8 cellular contexts compared by ENCODE assay signal in the genomic region with DNA sequence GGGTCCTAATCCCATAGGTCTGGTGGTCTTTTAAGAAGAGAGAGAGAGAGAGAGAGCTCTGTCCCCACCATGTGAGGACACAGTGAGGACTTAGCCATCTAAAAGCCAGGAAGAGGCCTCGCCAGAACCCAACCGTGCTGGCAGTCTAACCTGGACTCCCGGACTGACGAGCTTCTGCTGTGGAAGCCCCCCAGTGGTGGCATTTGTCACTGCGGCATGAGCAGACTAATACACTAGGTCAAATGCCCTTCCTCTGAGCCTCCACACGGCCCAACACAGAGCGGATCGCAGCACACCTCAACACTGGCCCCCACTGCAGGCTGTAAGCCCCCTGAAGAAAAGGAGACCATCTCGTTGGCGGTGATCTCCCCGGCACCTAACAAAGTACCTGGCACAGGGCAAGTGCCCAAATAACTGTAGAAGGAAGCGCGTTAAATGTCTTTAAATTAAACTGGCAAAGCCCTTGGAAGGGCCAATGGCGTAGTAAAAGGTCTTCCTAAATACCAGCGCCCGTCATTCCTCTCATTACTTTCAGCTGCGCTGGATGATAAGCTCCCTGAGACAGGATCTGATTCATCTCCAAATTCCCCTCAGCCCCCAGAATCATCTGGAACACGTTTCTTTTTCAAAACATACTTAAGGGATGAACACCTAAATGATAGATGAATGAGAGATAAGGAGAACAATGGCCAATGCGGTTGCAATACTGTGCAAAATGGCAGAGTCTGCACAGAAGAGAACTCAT.
DNase-seq lines count a peak whose midpoint lies in the region; ATAC-seq, FAIRE-seq and TF ChIP-seq lines count a peak whose summit lies in the region.

No MANE protein-coding gene starts in this region.

- DNase-seq in A673 (ENCODE audit: low spot score) (peak; percentile 82), GM13976 (ENCODE audit: low spot score) (peak; percentile 73), activated B cell treated with CpG ODN at 0.5 μM for 24 hours (no peak), HepG2 (ENCODE audit: low spot score) (peak; percentile 70)
- peak; percentile 55 to 59 for DNase-seq in central memory CD8-positive, alpha-beta T cell (ENCODE audit: low spot score in 2 of 2)
- DNase-seq in stimulated activated CD4-positive, alpha-beta T cell treated with anti-CD3 and anti-CD28 coated beads, TNF-alpha, amount 100 ng/mL, for 1 hour (ENCODE audit: low read depth in 3 of 3, low spot score in 1 of 3), result peak in 2 of 3 donors; percentile 44 to 67

- H4K20me1 ChIP-seq in HepG2 (ENCODE audit: insufficient read depth, low read length), result no peaks in the 10 kb centered on the region

- in situ Hi-C loops in GM13976 (cut with MboI; ENCODE audit: low sequenced_read_pairs, unreplicated experiment), result no loop called here
- in situ Hi-C loops in HepG2 (cut with HindIII; ENCODE audit: extremely low pct_ligation_motif_present, low pct_unique_long_range_greater_than_20kb), result no loop called here

- POLR2A ChIA-PET in A673 (lab: Charles Lee; ENCODE audit: low non-redundant PET) (interaction anchor here (0.5 kb wide), 1 partner anchor 1204 kb away, joined by 3 read pairs; a partner anchor contains a TSS), activated B cell treated with CpG ODN at 0.5 μM for 24 hours (lab: Charles Lee) (no interaction called here), HepG2 (lab: Yijun Ruan, JAX) (interaction anchor here (1.0 kb wide), 1 partner anchor 38 kb away, joined by 5 read pairs; no protein-coding TSS in a partner anchor)

- ATAC-seq in activated B cell treated with CpG ODN at 0.5 μM for 24 hours (ENCODE audit: low read depth) (peak; percentile 40), HepG2 (peak; percentile 99), HG03108 (IDR thresholded peaks at IDR 0.05; ENCODE audit: unreplicated experiment) (no peak)
- ATAC-seq in central memory CD8-positive, alpha-beta T cell (replicated peaks; ENCODE audit: extremely low read depth, poor library complexity, severe bottlenecking), result peak; percentile 94

- BruUV-seq in A673 (replicated peaks; lab: Mats Ljungman, UMichigan), result no TSS peak
- BruUV-seq in HepG2 (replicated peaks; lab: Mats Ljungman, UMichigan), result no TSS peak

- 59% methylated on average over 14 of the region's 19 CpGs for WGBS in HepG2 (ENCODE audit: low lambda C conversion rate)

- H3K4me1 Mint-ChIP-seq in activated B cell treated with CpG ODN at 0.5 μM for 24 hours, result no peaks in the 10 kb centered on the region
- peaks cover 24% of the 10 kb centered on the region for H3K4me1 Mint-ChIP-seq in central memory CD8-positive, alpha-beta T cell

- CTCF ChIA-PET in A673 (lab: Charles Lee), result interaction anchor here (0.6 to 1.7 kb wide), 10 partner anchors 16 to 197 kb away, joined by 3 to 13 read pairs (median 4); a partner anchor contains a TSS
- CTCF ChIA-PET in activated B cell treated with CpG ODN at 0.5 μM for 24 hours (lab: Charles Lee), result interaction anchor here (1.1 kb wide), 1 partner anchor 9 kb away, joined by 3 read pairs; no protein-coding TSS in a partner anchor
- CTCF ChIA-PET in HepG2 (lab: Yijun Ruan, JAX; ENCODE audit: low intra/inter-chr PET ratio, low total read pairs), result interaction anchor here (1.3 to 1.7 kb wide), 2 partner anchors 32 to 40 kb away, joined by 3 to 19 read pairs; no protein-coding TSS in a partner anchor

- H3K27ac Mint-ChIP-seq in activated B cell treated with CpG ODN at 0.5 μM for 24 hours, result no peak overlapping the region
- H3K27ac Mint-ChIP-seq in central memory CD8-positive, alpha-beta T cell (ENCODE audit: low read depth), result peak overlapping the region; percentile 45

- no peaks in the 10 kb centered on the region for H3K9me3 ChIP-seq in A673 (ENCODE audit: low read depth, low read length, poor library complexity, severe bottlenecking)
- H3K9me3 ChIP-seq in HepG2 (ENCODE audit: low read length), result no peaks in the 10 kb centered on the region

- peak; percentile 73 for TF ChIP-seq RAD21 in HepG2 (CRISPR knock-in tag; IDR thresholded peaks at IDR 0.05)

- H3K36me3 ChIP-seq in A673 (ENCODE audit: insufficient read depth, low read length, poor library complexity, severe bottlenecking), result peaks cover 11% of the 10 kb centered on the region
- H3K36me3 ChIP-seq in HepG2 (replicated peaks in 1 of 2; ENCODE audit: control insufficient read depth in 1 of 2, insufficient read depth in 2 of 2, low read length in 2 of 2), result peaks cover 1 to 5% of the 10 kb centered on the region in 2 experiments; a peak in 2 of 5 replicates

- H3K27ac ChIP-seq in A673 (ENCODE audit: low read depth, low read length, poor library complexity, severe bottlenecking), result peak overlapping the region; percentile 21
- H3K27ac ChIP-seq in HepG2 (ENCODE audit: extremely low read length, insufficient read depth, low read length), result no peak overlapping the region

- H3K4me1 ChIP-seq in A673 (ENCODE audit: insufficient read depth, low read length, poor library complexity, severe bottlenecking) (peaks cover 5% of the 10 kb centered on the region), HepG2 (ENCODE audit: insufficient read depth, low read length) (peaks cover 19% of the 10 kb centered on the region)

- peak; percentile 83 for FAIRE-seq in HepG2 (lab: Jason Lieb, UNC)

- no peak overlapping the region for H3K4me2 ChIP-seq in HepG2 (ENCODE audit: low read depth, low read length)

- H3K36me3 Mint-ChIP-seq in activated B cell treated with CpG ODN at 0.5 μM for 24 hours (ENCODE audit: low read depth), result no peaks in the 10 kb centered on the region
- peaks cover 13% of the 10 kb centered on the region for H3K36me3 Mint-ChIP-seq in central memory CD8-positive, alpha-beta T cell (ENCODE audit: insufficient read depth)

- TF ChIP-seq EP300 in HepG2 (IDR thresholded peaks at IDR 0.05; ENCODE audit: low read depth in 2 of 2, low read length in 2 of 2) (no peak), HepG2 (CRISPR knock-in tag; IDR thresholded peaks at IDR 0.05; ENCODE audit: borderline replicate concordance) (no peak)

- H3K79me2 ChIP-seq in HepG2 (ENCODE audit: insufficient read depth, low read length), result no peaks in the 10 kb centered on the region

- no peak overlapping the region for H3K4me3 Mint-ChIP-seq in activated B cell treated with CpG ODN at 0.5 μM for 24 hours
- no peak overlapping the region for H3K4me3 Mint-ChIP-seq in central memory CD8-positive, alpha-beta T cell

- H3K9me3 Mint-ChIP-seq in activated B cell treated with CpG ODN at 0.5 μM for 24 hours, result no peaks in the 10 kb centered on the region
- no peaks in the 10 kb centered on the region for H3K9me3 Mint-ChIP-seq in central memory CD8-positive, alpha-beta T cell

- no peak overlapping the region for H3K9ac ChIP-seq in HepG2 (ENCODE audit: insufficient read depth, low read depth, low read length)

- TF ChIP-seq CTCF in A673 (conservative IDR thresholded peaks at IDR 0.05; ENCODE audit: low read depth, low read length) (peak; percentile 82), GM13976 (IDR thresholded peaks at IDR 0.05; ENCODE audit: borderline replicate concordance, control extremely low read depth, extremely low read depth, insufficient read depth, missing control alignments) (peak; percentile 42), LNCAP (IDR thresholded peaks at IDR 0.05) (peak; percentile 56), activated B cell treated with CpG ODN at 0.5 μM for 24 hours (IDR thresholded peaks at IDR 0.05) (no peak), HepG2 (CRISPR knock-in tag; IDR thresholded peaks at IDR 0.05) (peak; percentile 84)

- H3K4me3 ChIP-seq in A673 (ENCODE audit: low read depth, low read length, poor library complexity, severe bottlenecking) (no peak overlapping the region), HepG2 (replicated peaks in 1 of 3; ENCODE audit: insufficient read depth in 1 of 3, low read depth in 2 of 3, low read length in 3 of 3) (no peak overlapping the region)

- H3K27me3 Mint-ChIP-seq in activated B cell treated with CpG ODN at 0.5 μM for 24 hours, result no peaks in the 10 kb centered on the region
- no peaks in the 10 kb centered on the region for H3K27me3 Mint-ChIP-seq in central memory CD8-positive, alpha-beta T cell

- no peak for TF ChIP-seq POLR2A in HepG2 (IDR thresholded peaks at IDR 0.05; ENCODE audit: insufficient read depth in 1 of 2, low read depth in 2 of 2, low read length in 2 of 2)

- H2AFZ ChIP-seq in HepG2 (ENCODE audit: low read length), result no peak overlapping the region

- H3K27me3 ChIP-seq in A673 (replicated peaks; ENCODE audit: insufficient read depth, low read depth, low read length, poor library complexity), result no peaks in the 10 kb centered on the region
- H3K27me3 ChIP-seq in HepG2 (ENCODE audit: control insufficient read depth in 1 of 2, insufficient read depth in 2 of 2, low read length in 2 of 2), result no peaks in the 10 kb centered on the region

- intact Hi-C loops in A673 (cut with micrococcal nuclease; ENCODE audit: unreplicated experiment), result loop anchor here (2.0 to 5.0 kb wide), 2 partner anchors 40 to 143 kb away; no protein-coding TSS in a partner anchor
- intact Hi-C loops in activated B cell treated with CpG ODN at 0.5 μM for 24 hours (cut with micrococcal nuclease), result no loop called here
- intact Hi-C loops in HepG2 (cut with micrococcal nuclease; ENCODE audit: unreplicated experiment), result loop anchor here (1.0 kb wide), 2 partner anchors 40 to 143 kb away; no protein-coding TSS in a partner anchor

TF ChIP-seq in HepG2, 621 proteins besides CTCF, POLR2A, EP300 and RAD21 (continues in another document):
- TF ChIP-seq CC2D1A (CRISPR knock-in tag; IDR thresholded peaks at IDR 0.05), result no peak
- TF ChIP-seq, protein P1, sequence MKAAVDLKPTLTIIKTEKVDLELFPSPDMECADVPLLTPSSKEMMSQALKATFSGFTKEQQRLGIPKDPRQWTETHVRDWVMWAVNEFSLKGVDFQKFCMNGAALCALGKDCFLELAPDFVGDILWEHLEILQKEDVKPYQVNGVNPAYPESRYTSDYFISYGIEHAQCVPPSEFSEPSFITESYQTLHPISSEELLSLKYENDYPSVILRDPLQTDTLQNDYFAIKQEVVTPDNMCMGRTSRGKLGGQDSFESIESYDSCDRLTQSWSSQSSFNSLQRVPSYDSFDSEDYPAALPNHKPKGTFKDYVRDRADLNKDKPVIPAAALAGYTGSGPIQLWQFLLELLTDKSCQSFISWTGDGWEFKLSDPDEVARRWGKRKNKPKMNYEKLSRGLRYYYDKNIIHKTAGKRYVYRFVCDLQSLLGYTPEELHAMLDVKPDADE (CRISPR knock-in tag; IDR thresholded peaks at IDR 0.05), result no peak
- TF ChIP-seq ZNF788 (CRISPR knock-in tag; IDR thresholded peaks at IDR 0.05; ENCODE audit: borderline replicate concordance), result peak; percentile 29; the same call in 1 of the 2 replicates
- no peak for TF ChIP-seq PCBP1 (IDR thresholded peaks at IDR 0.05; ENCODE audit: borderline replicate concordance, low read depth, low read length)
- TF ChIP-seq ELF3 (CRISPR knock-in tag; IDR thresholded peaks at IDR 0.05), result no peak
- TF ChIP-seq ZNF354B (CRISPR knock-in tag; IDR thresholded peaks at IDR 0.05), result no peak
- no peak for TF ChIP-seq ZNF383 (CRISPR knock-in tag; IDR thresholded peaks at IDR 0.05; ENCODE audit: borderline replicate concordance)
- TF ChIP-seq GATAD1 (CRISPR knock-in tag; IDR thresholded peaks at IDR 0.05), result no peak
- no peak for TF ChIP-seq SOX6 (IDR thresholded peaks at IDR 0.05)
- TF ChIP-seq SOX6 (CRISPR knock-in tag; IDR thresholded peaks at IDR 0.05), result no peak
- no peak for TF ChIP-seq NFYC (CRISPR knock-in tag; IDR thresholded peaks at IDR 0.05)
